Comparison of ENCODE assay signal across 10 cellular contexts in the genomic region with DNA sequence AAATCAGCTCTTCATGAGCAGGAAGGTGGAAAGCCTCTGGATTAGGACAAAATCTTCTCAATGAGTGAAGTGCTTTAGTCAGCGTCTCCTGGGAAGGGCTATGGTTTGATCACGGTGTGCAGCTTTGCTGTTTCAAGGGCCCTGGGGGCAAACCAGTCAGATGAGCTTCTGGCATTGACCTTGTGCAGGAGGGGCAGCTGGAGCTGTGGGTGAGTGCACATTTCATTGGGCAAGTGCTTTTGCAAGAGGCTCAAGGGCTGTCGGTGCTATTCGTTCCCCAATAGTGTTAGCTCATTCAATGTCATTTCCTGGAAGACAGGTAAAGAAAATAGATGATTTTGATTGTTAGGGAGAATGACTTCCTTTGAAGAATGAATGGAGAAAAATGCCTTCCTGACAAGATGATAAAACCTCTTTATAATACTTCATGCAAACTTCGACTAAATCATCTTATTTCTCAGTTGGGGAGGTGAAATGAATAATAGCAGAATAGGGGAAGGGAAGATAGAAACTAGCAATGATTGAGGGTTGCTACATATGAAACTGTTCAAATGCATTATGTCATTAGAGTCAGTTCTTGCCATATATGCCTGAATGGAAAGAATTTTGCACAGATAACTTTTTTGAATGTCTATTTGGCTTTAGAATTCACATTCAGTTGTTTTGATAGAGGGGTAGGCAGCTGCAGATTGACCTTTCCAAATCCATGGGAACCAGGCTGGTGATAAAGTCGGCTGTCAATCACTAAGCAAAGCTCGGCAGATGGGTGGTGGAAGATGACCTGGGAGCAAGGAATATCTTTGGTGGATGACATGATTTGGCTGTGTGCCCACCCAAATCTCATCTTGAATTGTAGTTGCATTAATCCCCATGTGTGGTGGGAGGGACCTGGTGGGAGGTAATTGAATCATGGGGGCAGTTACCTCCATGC. TPM values are rescaled to one million over a fixed set of nuclear protein-coding genes. Genes with fewer than 3 reads are reported as not detected.
DNase-seq lines count a peak whose midpoint lies in the region; ATAC-seq, FAIRE-seq and TF ChIP-seq lines count a peak whose summit lies in the region.
"Had no signal": no experiment of that assay in that cellular context is flagged by ENCODE, and none has a peak within 500 bp of the region (broad histone marks: within the 10 kb centered on the region; RNA-seq: fewer than 3 reads in every experiment).

No MANE protein-coding gene starts in this region.

- intact Hi-C loops in sciatic nerve (cut with DNase I), result no loop called here

- H3K4me1 ChIP-seq in BLaER1 treated with 17β-estradiol and CSF1 and Interleukin-3, amounts not matched to agents 10 nM and 100 nM, result peaks cover 48 to 86% (median 60%) of the 10 kb centered on the region in 10 experiments
- H3K4me1 ChIP-seq in HAP-1, result no peaks in the 10 kb centered on the region
- H3K4me1 ChIP-seq: uterus had no signal

- FAIRE-seq in GM12891 (lab: Jason Lieb, UNC), result peak; percentile 82
- no peak for FAIRE-seq in bronchial epithelial cell (lab: Jason Lieb, UNC)

- in situ Hi-C loops in HAP-1 (cut with MboI; ENCODE audit: low sequenced_read_pairs), result no loop called here

- H3K9ac ChIP-seq in BLaER1 treated with 17β-estradiol and CSF1 and Interleukin-3, amounts not matched to agents 10 nM and 100 nM, result peak overlapping the region in 9 of 11 experiments; percentile 64 to 79 (median 76); a peak in 19 of 22 replicates

- ATAC-seq in sciatic nerve, result no peak
- no peak for ATAC-seq in GM18858 (IDR thresholded peaks at IDR 0.05; ENCODE audit: unreplicated experiment)

- peak overlapping the region; percentile 79 to 96 (median 90) for H3K4me2 ChIP-seq in BLaER1 treated with 17β-estradiol and CSF1 and Interleukin-3, amounts not matched to agents 10 nM and 100 nM

- 0 out of 22 replicates have a peak, but pooled peaks cover 0 to 1% (median 0%) of the 10 kb centered on the region in 11 experiments for H3K36me3 ChIP-seq in BLaER1 treated with 17β-estradiol and CSF1 and Interleukin-3, amounts not matched to agents 10 nM and 100 nM
- H3K36me3 ChIP-seq in bronchial epithelial cell (ENCODE audit: control insufficient read depth, insufficient read depth, low read length) (no peaks in the 10 kb centered on the region), HAP-1 (replicated peaks) (no peaks in the 10 kb centered on the region)
- H3K36me3 ChIP-seq: uterus had no signal

- H4K20me1 ChIP-seq in BLaER1 treated with 17β-estradiol and CSF1 and Interleukin-3, amounts not matched to agents 10 nM and 100 nM, result no peaks in the 10 kb centered on the region

- DNase-seq in GM12891 (ENCODE audit: insufficient read length, low spot score) (no peak), NOMO-1 (lab: John Stamatoyannopoulos, UW; ENCODE audit: unreplicated experiment in 2 of 2) (peak; percentile 79 to 82), bronchial epithelial cell (ENCODE audit: low read depth) (peak; percentile 31), sciatic nerve (ENCODE audit: low spot score) (no peak), NAMALWA (ENCODE audit: low spot score) (no peak), HAP-1 (ENCODE audit: low spot score in 2 of 2) (no peak)
- DNase-seq: stimulated activated CD4-positive, alpha-beta T cell treated with anti-CD3 and anti-CD28 coated beads, Interleukin-2, amount 100 ng/mL, for 48 hours; uterus had no signal

- peak overlapping the region; percentile 3 to 44 (median 28); a peak in 13 of 20 replicates for H3K4me3 ChIP-seq in BLaER1 treated with 17β-estradiol and CSF1 and Interleukin-3, amounts not matched to agents 10 nM and 100 nM
- H3K4me3 ChIP-seq in bronchial epithelial cell (ENCODE audit: low read depth, low read length), result no peak overlapping the region
- H3K4me3 ChIP-seq in HAP-1, result no peak overlapping the region
- H3K4me3 ChIP-seq: uterus had no signal

- peak overlapping the region; percentile 29 to 92 (median 89); a peak in 21 of 22 replicates for H3K27ac ChIP-seq in BLaER1 treated with 17β-estradiol and CSF1 and Interleukin-3, amounts not matched to agents 10 nM and 100 nM
- H3K27ac ChIP-seq: uterus had no signal

- TF ChIP-seq CTCF in bronchial epithelial cell (IDR thresholded peaks at IDR 0.05; ENCODE audit: insufficient read depth, low read length, severe bottlenecking), result no peak

- no peaks in the 10 kb centered on the region for H3K27me3 ChIP-seq in BLaER1 treated with 17β-estradiol and CSF1 and Interleukin-3, amounts not matched to agents 10 nM and 100 nM
- no peaks in the 10 kb centered on the region for H3K27me3 ChIP-seq in bronchial epithelial cell (ENCODE audit: control insufficient read depth, insufficient read depth, low read length)
- H3K27me3 ChIP-seq in HAP-1 (ENCODE audit: low read depth), result peaks cover 9% of the 10 kb centered on the region
- H3K27me3 ChIP-seq: uterus had no signal

- peaks cover 11 to 45% (median 22%) of the 10 kb centered on the region in 11 experiments for H3K9me3 ChIP-seq in BLaER1 treated with 17β-estradiol and CSF1 and Interleukin-3, amounts not matched to agents 10 nM and 100 nM (replicated peaks in 1 of 11)
- no peaks in the 10 kb centered on the region for H3K9me3 ChIP-seq in HAP-1
- H3K9me3 ChIP-seq: uterus had no signal

- TF ChIP-seq POLR2A in GM12891 (IDR thresholded peaks at IDR 0.05; ENCODE audit: low read depth, low read length), result no peak

TF ChIP-seq in GM12891, 5 proteins besides CTCF, POLR2A, EP300 and RAD21:
- TF ChIP-seq TAF1 (IDR thresholded peaks at IDR 0.05; ENCODE audit: low read depth, low read length) (no peak), POLR2AphosphoS5 (IDR thresholded peaks at IDR 0.05; ENCODE audit: low read depth, low read length) (no peak), POU2F2 (IDR thresholded peaks at IDR 0.05; ENCODE audit: low read depth, low read length) (no peak), PAX5 (IDR thresholded peaks at IDR 0.05; ENCODE audit: insufficient read depth, low read length, severe bottlenecking) (no peak), SPI1 (IDR thresholded peaks at IDR 0.05; ENCODE audit: low read depth, low read length) (no peak)

RNA-seq across cellular contexts. Expression of gene DISC1, which starts 12.9 kb away (rescaled TPM):
- 0.05 TPM for polyA plus RNA-seq in GM12891 (2012; ENCODE audit: low read depth, missing spikeins)
- total RNA-seq in bronchial epithelial cell (0.64 and 0.79 TPM in 2 replicates), sciatic nerve (34.5 TPM)

Comparison
In these comparisons a context has a peak if more than half of its experiments do, and no peak if none do; other contexts are left out.
1. H3K4me3 ChIP-seq: peak in BLaER1 treated with 17β-estradiol and CSF1 and Interleukin-3, amounts not matched to agents 10 nM and 100 nM (10 of 10); none in bronchial epithelial cell (single experiment) and HAP-1 (single experiment).
2. DNase-seq: peak in NOMO-1 (2 of 2) and bronchial epithelial cell (single experiment); none in GM12891 (single experiment), sciatic nerve (single experiment), NAMALWA (single experiment) and HAP-1 (0 of 2).
3. RNA of gene DISC1, which starts 12.9 kb away (total RNA-seq): 34.5 TPM in sciatic nerve (single experiment); 0.64 to 0.79 TPM in bronchial epithelial cell; every median in the first group is over 10 times any median in the second.